11 cellular contexts compared by ENCODE assay signal in the genomic region with DNA sequence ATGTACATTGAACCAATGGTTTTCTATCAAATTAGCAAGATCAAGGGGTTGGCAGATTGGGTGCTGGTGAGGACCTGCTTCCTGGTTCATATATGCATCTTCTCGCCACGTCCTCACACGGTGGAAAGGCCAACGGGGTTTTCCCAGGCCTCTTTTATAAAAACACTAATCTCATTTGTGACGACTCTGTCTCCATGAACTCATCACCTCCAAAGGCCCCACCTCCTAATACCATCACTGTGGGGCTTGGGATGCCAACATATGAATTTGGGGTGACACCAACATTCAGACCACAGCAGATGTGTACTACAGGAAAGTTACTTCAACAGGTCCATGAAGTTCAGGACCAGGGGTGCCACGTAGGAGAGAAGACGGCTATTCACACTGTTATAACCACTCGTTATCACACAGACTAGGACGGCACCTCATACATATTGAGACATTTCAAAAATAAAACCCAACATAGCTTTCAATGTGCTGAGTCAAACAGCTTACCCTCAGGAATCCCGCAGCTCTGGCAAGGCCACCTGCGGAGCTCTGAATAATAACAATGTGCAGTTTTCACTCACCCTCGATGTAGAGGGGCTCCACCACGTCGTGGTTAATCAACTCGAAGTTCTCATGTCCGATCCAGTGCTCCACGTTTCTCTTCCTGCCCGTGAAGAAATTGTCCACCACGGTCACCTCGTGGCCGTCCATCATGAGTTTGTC. TPM values are rescaled to one million over a fixed set of nuclear protein-coding genes. Genes with fewer than 3 reads are reported as not detected.
DNase-seq lines count a peak whose midpoint lies in the region; ATAC-seq and TF ChIP-seq lines count a peak whose summit lies in the region.
"Had no signal": no experiment of that assay in that cellular context is flagged by ENCODE, and none has a peak within 500 bp of the region (broad histone marks: within the 10 kb centered on the region; RNA-seq: fewer than 3 reads in every experiment).

No MANE protein-coding gene starts in this region.

- intact Hi-C loops in activated T-helper 2 cell treated with anti-CD3 and anti-CD28 coated beads, Interferon-gamma antibody, Interleukin-2, Interleukin-4, amounts not matched to agents 10 μg/mL and 5 μg/mL and 100 μg/mL, durations not matched to agents 14 hours and 24 hours and 36 hours (cut with micrococcal nuclease): loop anchor here (5.0 kb wide), 1 partner anchor 37 kb away; no protein-coding TSS in a partner anchor

- peak overlapping the region; percentile 18 to 68 (median 58) for H3K4me3 Mint-ChIP-seq in T-cell
- no peak overlapping the region for H3K4me3 Mint-ChIP-seq in activated T-helper 2 cell treated with anti-CD3 and anti-CD28 coated beads, Interferon-gamma antibody, Interleukin-2, Interleukin-4, amounts not matched to agents 10 μg/mL and 5 μg/mL and 100 μg/mL, durations not matched to agents 14 hours and 24 hours and 36 hours (ENCODE audit: low read depth)
- peak overlapping the region in 7 of 10 donors; percentile 15 to 44 (median 27) for H3K4me3 Mint-ChIP-seq in naive thymus-derived CD8-positive, alpha-beta T cell

- no peak for TF ChIP-seq CTCF in foreskin keratinocyte (conservative IDR thresholded peaks at IDR 0.05)

- peaks cover 64 to 77% (median 77%) of the 10 kb centered on the region in 3 donors for H3K4me1 Mint-ChIP-seq in T-cell
- peaks cover 56% of the 10 kb centered on the region for H3K4me1 Mint-ChIP-seq in activated T-helper 2 cell treated with anti-CD3 and anti-CD28 coated beads, Interferon-gamma antibody, Interleukin-2, Interleukin-4, amounts not matched to agents 10 μg/mL and 5 μg/mL and 100 μg/mL, durations not matched to agents 14 hours and 24 hours and 36 hours (ENCODE audit: low read depth)
- H3K4me1 Mint-ChIP-seq in naive thymus-derived CD8-positive, alpha-beta T cell: peaks cover 41 to 78% (median 78%) of the 10 kb centered on the region in 4 donors

- ATAC-seq in GM18520 (IDR thresholded peaks at IDR 0.05; ENCODE audit: unreplicated experiment) (peak; percentile 46), T-cell (replicated peaks in 1 of 4) (peak in 3 of 4 experiments; percentile 40 to 90 (median 45)), GM21717 (IDR thresholded peaks at IDR 0.05; ENCODE audit: unreplicated experiment) (no peak), HG02798 (IDR thresholded peaks at IDR 0.05; ENCODE audit: poor library complexity, unreplicated experiment) (no peak), foreskin keratinocyte (no peak)
- peak in 1 of 2 donors; percentile 80 for ATAC-seq in naive thymus-derived CD8-positive, alpha-beta T cell
- ATAC-seq: sciatic nerve had no signal

- peaks cover 18% of the 10 kb centered on the region for H3K4me1 ChIP-seq in foreskin keratinocyte

- H3K27ac ChIP-seq in foreskin keratinocyte: no peak overlapping the region

- H3K9me3 Mint-ChIP-seq in T-cell: no peaks in the 10 kb centered on the region
- H3K9me3 Mint-ChIP-seq in activated T-helper 2 cell treated with anti-CD3 and anti-CD28 coated beads, Interferon-gamma antibody, Interleukin-2, Interleukin-4, amounts not matched to agents 10 μg/mL and 5 μg/mL and 100 μg/mL, durations not matched to agents 14 hours and 24 hours and 36 hours: no peaks in the 10 kb centered on the region
- H3K9me3 Mint-ChIP-seq in naive thymus-derived CD8-positive, alpha-beta T cell: no peaks in the 10 kb centered on the region

- no peaks in the 10 kb centered on the region for H3K27me3 Mint-ChIP-seq in T-cell
- H3K27me3 Mint-ChIP-seq in activated T-helper 2 cell treated with anti-CD3 and anti-CD28 coated beads, Interferon-gamma antibody, Interleukin-2, Interleukin-4, amounts not matched to agents 10 μg/mL and 5 μg/mL and 100 μg/mL, durations not matched to agents 14 hours and 24 hours and 36 hours (ENCODE audit: low read depth): no peaks in the 10 kb centered on the region
- H3K27me3 Mint-ChIP-seq in naive thymus-derived CD8-positive, alpha-beta T cell: no peaks in the 10 kb centered on the region

- peaks cover 69% of the 10 kb centered on the region for H3K36me3 Mint-ChIP-seq in T-cell
- H3K36me3 Mint-ChIP-seq in activated T-helper 2 cell treated with anti-CD3 and anti-CD28 coated beads, Interferon-gamma antibody, Interleukin-2, Interleukin-4, amounts not matched to agents 10 μg/mL and 5 μg/mL and 100 μg/mL, durations not matched to agents 14 hours and 24 hours and 36 hours (ENCODE audit: low read depth): peaks cover 69% of the 10 kb centered on the region
- H3K36me3 Mint-ChIP-seq in naive thymus-derived CD8-positive, alpha-beta T cell: peaks cover 9 to 82% (median 49%) of the 10 kb centered on the region in 3 donors

- CTCF ChIA-PET in T-cell (lab: Charles Lee): interaction anchor here (0.6 to 1.3 kb wide), 2 partner anchors 14 to 23 kb away, joined by 3 read pairs; no protein-coding TSS in a partner anchor

- no peaks in the 10 kb centered on the region for H3K27me3 ChIP-seq in foreskin keratinocyte

- H3K27ac Mint-ChIP-seq in T-cell: peak overlapping the region; percentile 88 to 94
- H3K27ac Mint-ChIP-seq in activated T-helper 2 cell treated with anti-CD3 and anti-CD28 coated beads, Interferon-gamma antibody, Interleukin-2, Interleukin-4, amounts not matched to agents 10 μg/mL and 5 μg/mL and 100 μg/mL, durations not matched to agents 14 hours and 24 hours and 36 hours: peak overlapping the region; percentile 85
- peak overlapping the region; percentile 12 to 93 (median 81) for H3K27ac Mint-ChIP-seq in naive thymus-derived CD8-positive, alpha-beta T cell

- DNase-seq in T-cell (peak in 30 of 34 experiments; percentile 29 to 65 (median 50)), kidney tubule cell (ENCODE audit: low spot score) (no peak), foreskin keratinocyte (no peak)
- no peak for DNase-seq in activated T-helper 2 cell treated with anti-CD3 and anti-CD28 coated beads, Interferon-gamma antibody, Interleukin-2, Interleukin-4, amounts not matched to agents 10 μg/mL and 5 μg/mL and 100 μg/mL, durations not matched to agents 14 hours and 24 hours and 36 hours (ENCODE audit: low spot score)
- DNase-seq in naive thymus-derived CD8-positive, alpha-beta T cell: peak in 1 of 10 donors; percentile 7
- DNase-seq: COR-L47, NCI-H226 had no signal

- POLR2A ChIA-PET in T-cell (lab: Charles Lee): interaction anchor here in 1 of 2 donors (0.5 kb wide), 1 partner anchor 8 kb away, joined by 19 read pairs; no protein-coding TSS in a partner anchor
- POLR2A ChIA-PET in naive thymus-derived CD8-positive, alpha-beta T cell (lab: Charles Lee): no interaction called here

RNA-seq across cellular contexts. Expression of a gene that starts 49.3 kb away (rescaled TPM):
- total RNA-seq in T-cell (100 to 1,000 TPM in 4 of 5 donors, 10 to 100 TPM in 1; 90.8 to 167 (median 145) TPM), foreskin keratinocyte (30.0 and 31.6 TPM in 2 replicates)
- total RNA-seq in activated T-helper 2 cell treated with anti-CD3 and anti-CD28 coated beads, Interferon-gamma antibody, Interleukin-2, Interleukin-4, amounts not matched to agents 10 μg/mL and 5 μg/mL and 100 μg/mL, durations not matched to agents 14 hours and 24 hours and 36 hours: 29.7 and 34.9 TPM in 2 replicates
- 100 to 1,000 TPM; 186 to 187 TPM for total RNA-seq in naive thymus-derived CD8-positive, alpha-beta T cell
- polyA plus RNA-seq in naive thymus-derived CD8-positive, alpha-beta T cell: 100 to 1,000 TPM in 1 of 3 donors, 10 to 100 TPM in 2; 56.4 to 108 (median 74.9) TPM
- 23.3 and 26.1 TPM in 2 replicates for polyA plus RNA-seq in foreskin keratinocyte

Comparison
In these comparisons a context has a peak if more than half of its experiments do, and no peak if none do; other contexts are left out.
1. ATAC-seq: peak in GM18520 (single experiment) and T-cell (3 of 4); none in GM21717 (single experiment), HG02798 (single experiment) and foreskin keratinocyte (single experiment).
2. DNase-seq: peak in T-cell (30 of 34); none in activated T-helper 2 cell treated with anti-CD3 and anti-CD28 coated beads, Interferon-gamma antibody, Interleukin-2, Interleukin-4, amounts not matched to agents 10 μg/mL and 5 μg/mL and 100 μg/mL, durations not matched to agents 14 hours and 24 hours and 36 hours (single experiment), kidney tubule cell (single experiment) and foreskin keratinocyte (0 of 2).
3. Peak in every context shown above with its lines, with median percentiles within 50 percentile points of each other: H3K27ac Mint-ChIP-seq.